In genomic region chr7:107563761-107564552, GRCh38 we compare ENCODE assay signal across 8 cellular contexts. TPM values are rescaled to one million over a fixed set of nuclear protein-coding genes. Genes with fewer than 3 reads are reported as not detected.
DNase-seq lines count a peak whose midpoint lies in the region; ATAC-seq and TF ChIP-seq lines count a peak whose summit lies in the region.

Gene COG5 (minus strand): TSS chr7:107563920. CDS start chr7:107563896, 24 bp downstream.
Gene DUS4L (plus strand): TSS chr7:107563971. CDS start chr7:107567071, 3,100 bp downstream.

- peak within 1 kb of the TSS; percentile 27 for H2BK5ac ChIP-seq in neuronal stem cell (ENCODE audit: low read length)

- H4K91ac ChIP-seq in neuronal stem cell (ENCODE audit: low read depth, low read length, poor library complexity): no peak within 1 kb of the TSS

- H3K4me3 ChIP-seq in SJCRH30 (peak within 1 kb of the TSS; percentile 88), neuronal stem cell (ENCODE audit: low read length in 2 of 2) (peak within 1 kb of the TSS; percentile 70 to 96)

- no peak within 1 kb of the TSS for H4K8ac ChIP-seq in neuronal stem cell (ENCODE audit: low read depth, low read length)

- H2BK15ac ChIP-seq in neuronal stem cell (ENCODE audit: low read length): no peak within 1 kb of the TSS

- H3K4me1 ChIP-seq in ES-I3 (ENCODE audit: insufficient read depth, low read length) (peaks cover 10% of the 10 kb centered on the region; the same call in 1 of the 2 replicates), SJCRH30 (peaks cover 11% of the 10 kb centered on the region), foreskin keratinocyte (peaks cover 31% of the 10 kb centered on the region), neuronal stem cell (ENCODE audit: control insufficient read depth in 2 of 2, insufficient read depth in 1 of 2, low read depth in 1 of 2, low read length in 2 of 2) (peaks cover 0 to 3% of the 10 kb centered on the region in 2 donors)

- peak within 1 kb of the TSS; percentile 96 for H3K23ac ChIP-seq in neuronal stem cell (ENCODE audit: low read depth, low read length, poor library complexity)

- H2BK12ac ChIP-seq in neuronal stem cell (ENCODE audit: low read length): no peak within 1 kb of the TSS

- no peaks in the 10 kb centered on the region for H3K79me1 ChIP-seq in neuronal stem cell (ENCODE audit: low read depth, low read length)

- peak within 1 kb of the TSS; percentile 10 for H2BK120ac ChIP-seq in neuronal stem cell (ENCODE audit: low read depth, low read length)

- peak within 1 kb of the TSS; percentile 96 for H3K9ac ChIP-seq in ES-I3 (ENCODE audit: low read depth, low read length)
- peak within 1 kb of the TSS; percentile 94 for H3K9ac ChIP-seq in neuronal stem cell (ENCODE audit: low read depth, low read length, poor library complexity)

- peak within 1 kb of the TSS; percentile 82 for H3K4me2 ChIP-seq in neuronal stem cell (ENCODE audit: insufficient read depth, low read length, poor library complexity, severe bottlenecking)

- peak within 1 kb of the TSS; percentile 86 for H3K18ac ChIP-seq in neuronal stem cell (ENCODE audit: low read length)

- no CpG with 5 or more reads among the region's 55 CpGs for WGBS in neuronal stem cell (ENCODE audit: extremely low coverage in 2 of 2, insufficient read length in 2 of 2, insufficient replicate concordance in 1 of 2), 2 donors

- peak; percentile 72 for ATAC-seq in foreskin keratinocyte

- peak; percentile 60 for DNase-seq in GOT3 (lab: John Stamatoyannopoulos, UW)
- peak; percentile 72 for DNase-seq in LHCN-M2 (ENCODE audit: low read depth)
- DNase-seq in SJCRH30: peak; percentile 77 to 85
- DNase-seq in activated naive CD4-positive, alpha-beta T cell (lab: John Stamatoyannopoulos, UW): peak; percentile 61 to 87 (median 80)
- DNase-seq in foreskin keratinocyte: peak; percentile 63 to 83
- peak; percentile 81 for DNase-seq in neuronal stem cell (ENCODE audit: low spot score)

- H3K27ac ChIP-seq in SJCRH30 (peak within 1 kb of the TSS; percentile 75), foreskin keratinocyte (peak within 1 kb of the TSS; percentile 98), neuronal stem cell (replicated peaks; ENCODE audit: low read length) (peak within 1 kb of the TSS; percentile 7)

- TF ChIP-seq CTCF in foreskin keratinocyte (conservative IDR thresholded peaks at IDR 0.05) (no peak), subcutaneous adipose tissue (IDR thresholded peaks at IDR 0.05; ENCODE audit: low read depth) (no peak)

- H3K9me3 ChIP-seq in ES-I3 (ENCODE audit: control insufficient read depth, insufficient read depth, low read length) (no peaks in the 10 kb centered on the region), SJCRH30 (replicated peaks) (no peaks in the 10 kb centered on the region), neuronal stem cell (replicated peaks in 1 of 2; ENCODE audit: control insufficient read depth in 2 of 2, insufficient read depth in 1 of 2, low read depth in 1 of 2, low read length in 2 of 2) (no peaks in the 10 kb centered on the region)

- H3K4ac ChIP-seq in neuronal stem cell (ENCODE audit: low read length): no peak within 1 kb of the TSS

- H2AK5ac ChIP-seq in neuronal stem cell (ENCODE audit: low read depth, low read length): no peak within 1 kb of the TSS

- H3K27me3 ChIP-seq in SJCRH30 (no peaks in the 10 kb centered on the region), foreskin keratinocyte (no peaks in the 10 kb centered on the region), neuronal stem cell (ENCODE audit: control insufficient read depth in 3 of 3, insufficient read depth in 3 of 3, low read depth in 1 of 3, low read length in 3 of 3) (no peaks in the 10 kb centered on the region)

- peak within 1 kb of the TSS; percentile 42 for H3K14ac ChIP-seq in neuronal stem cell (ENCODE audit: low read length)

- H3K36me3 ChIP-seq in ES-I3 (ENCODE audit: insufficient read depth, low read length) (no peaks in the 10 kb centered on the region), SJCRH30 (no peaks in the 10 kb centered on the region; the same call in 1 of the 2 replicates), neuronal stem cell (replicated peaks in 1 of 2; ENCODE audit: control insufficient read depth in 2 of 2, insufficient read depth in 2 of 2, low read length in 2 of 2) (peaks cover 0 to 21% of the 10 kb centered on the region in 2 donors)

- H2AFZ ChIP-seq in neuronal stem cell (ENCODE audit: low read length): peak within 1 kb of the TSS; percentile 93

RNA-seq across cellular contexts. Expression of gene COG5, which starts in this region (rescaled TPM):
- total RNA-seq in LHCN-M2 (2014; rRNA removed) (31.1 and 41.0 TPM in 2 replicates), foreskin keratinocyte (46.5 and 48.4 TPM in 2 replicates), subcutaneous adipose tissue (10 to 100 TPM; 49.9 to 58.2 (median 54.5) TPM)
- polyA plus RNA-seq in LHCN-M2 (2012): 14.4 TPM
- total RNA-seq in SJCRH30 (2014; rRNA removed; shearing (Covaris generic)): 33.6 and 41.1 TPM in 2 replicates
- 12.8 and 14.9 TPM in 2 replicates for polyA plus RNA-seq in foreskin keratinocyte
- polyA plus RNA-seq in neuronal stem cell (2013, experiment 1 of 2): 16.0 TPM
- 15.2 TPM for polyA plus RNA-seq in neuronal stem cell (2013, experiment 2 of 2)

RNA-seq across cellular contexts. Expression of gene DUS4L, which starts in this region (rescaled TPM):
- total RNA-seq in LHCN-M2 (2014; rRNA removed) (13.9 and 17.8 TPM in 2 replicates), foreskin keratinocyte (11.6 and 11.9 TPM in 2 replicates), subcutaneous adipose tissue (10 to 100 TPM in 2 of 4 donors, 1 to 10 TPM in 2; 6.3 to 12.6 (median 8.7) TPM)
- polyA plus RNA-seq in LHCN-M2 (2012): 4.5 TPM
- total RNA-seq in SJCRH30 (2014; rRNA removed; shearing (Covaris generic)): 12.5 and 16.0 TPM in 2 replicates
- 7.3 and 8.7 TPM in 2 replicates for polyA plus RNA-seq in foreskin keratinocyte
- 9.9 TPM for polyA plus RNA-seq in neuronal stem cell (2013, experiment 1 of 2)
- polyA plus RNA-seq in neuronal stem cell (2013, experiment 2 of 2): 10.1 TPM

Comparison
In these comparisons a context has a peak if more than half of its experiments do, and no peak if none do; other contexts are left out.
1. Peak in every context shown above with its lines: DNase-seq, ATAC-seq, H3K4me3 ChIP-seq and H3K27ac ChIP-seq.
2. H3K27ac ChIP-seq: peak in every context shown above with its lines; median percentile 98 in foreskin keratinocyte; 75 in SJCRH30; 7 in neuronal stem cell.